In genomic region chr10:114404171-114405010, GRCh38 we compare ENCODE assay signal across 8 cellular contexts. TPM values are rescaled to one million over a fixed set of nuclear protein-coding genes. Genes with fewer than 3 reads are reported as not detected.
DNase-seq lines count a peak whose midpoint lies in the region; ATAC-seq and TF ChIP-seq lines count a peak whose summit lies in the region.

A gene with protein sequence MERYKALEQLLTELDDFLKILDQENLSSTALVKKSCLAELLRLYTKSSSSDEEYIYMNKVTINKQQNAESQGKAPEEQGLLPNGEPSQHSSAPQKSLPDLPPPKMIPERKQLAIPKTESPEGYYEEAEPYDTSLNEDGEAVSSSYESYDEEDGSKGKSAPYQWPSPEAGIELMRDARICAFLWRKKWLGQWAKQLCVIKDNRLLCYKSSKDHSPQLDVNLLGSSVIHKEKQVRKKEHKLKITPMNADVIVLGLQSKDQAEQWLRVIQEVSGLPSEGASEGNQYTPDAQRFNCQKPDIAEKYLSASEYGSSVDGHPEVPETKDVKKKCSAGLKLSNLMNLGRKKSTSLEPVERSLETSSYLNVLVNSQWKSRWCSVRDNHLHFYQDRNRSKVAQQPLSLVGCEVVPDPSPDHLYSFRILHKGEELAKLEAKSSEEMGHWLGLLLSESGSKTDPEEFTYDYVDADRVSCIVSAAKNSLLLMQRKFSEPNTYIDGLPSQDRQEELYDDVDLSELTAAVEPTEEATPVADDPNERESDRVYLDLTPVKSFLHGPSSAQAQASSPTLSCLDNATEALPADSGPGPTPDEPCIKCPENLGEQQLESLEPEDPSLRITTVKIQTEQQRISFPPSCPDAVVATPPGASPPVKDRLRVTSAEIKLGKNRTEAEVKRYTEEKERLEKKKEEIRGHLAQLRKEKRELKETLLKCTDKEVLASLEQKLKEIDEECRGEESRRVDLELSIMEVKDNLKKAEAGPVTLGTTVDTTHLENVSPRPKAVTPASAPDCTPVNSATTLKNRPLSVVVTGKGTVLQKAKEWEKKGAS (minus strand): TSS chr10:114404502. CDS start chr10:114404455, 47 bp downstream.

- H3K4me1 ChIP-seq in BLaER1 treated with 17β-estradiol and CSF1 and Interleukin-3, amounts not matched to agents 10 nM and 100 nM, result peaks cover 33 to 43% (median 39%) of the 10 kb centered on the region in 10 experiments
- H3K4me1 ChIP-seq in colonic mucosa, result no peaks in the 10 kb centered on the region
- peaks cover 20% of the 10 kb centered on the region for H3K4me1 ChIP-seq in upper lobe of right lung

- H3K36me3 ChIP-seq in BLaER1 treated with 17β-estradiol and CSF1 and Interleukin-3, amounts not matched to agents 10 nM and 100 nM, result no peaks in the 10 kb centered on the region
- H3K36me3 ChIP-seq in colonic mucosa, result no peaks in the 10 kb centered on the region
- H3K36me3 ChIP-seq in upper lobe of right lung, result no peaks in the 10 kb centered on the region

- H4K20me1 ChIP-seq in BLaER1 treated with 17β-estradiol and CSF1 and Interleukin-3, amounts not matched to agents 10 nM and 100 nM, result peaks cover 0 to 29% (median 10%) of the 10 kb centered on the region in 11 experiments; a peak in 11 of 22 replicates

- intact Hi-C loops in colonic mucosa (cut with DNase I) (no loop called here), upper lobe of right lung (cut with DNase I) (no loop called here)

- no peak for TF ChIP-seq CTCF in colonic mucosa (IDR thresholded peaks at IDR 0.05)
- TF ChIP-seq CTCF in upper lobe of right lung (IDR thresholded peaks at IDR 0.05), result no peak

- ATAC-seq in upper lobe of right lung, result peak; percentile 80
- no peak for ATAC-seq in GM21381 (IDR thresholded peaks at IDR 0.05; ENCODE audit: unreplicated experiment)

- no peak within 1 kb of the TSS for H3K27ac ChIP-seq in BLaER1 treated with 17β-estradiol and CSF1 and Interleukin-3, amounts not matched to agents 10 nM and 100 nM
- peak within 1 kb of the TSS; percentile 65 for H3K27ac ChIP-seq in colonic mucosa
- no peak within 1 kb of the TSS for H3K27ac ChIP-seq in upper lobe of right lung

- H3K27me3 ChIP-seq in BLaER1 treated with 17β-estradiol and CSF1 and Interleukin-3, amounts not matched to agents 10 nM and 100 nM, result peaks cover 59 to 75% (median 67%) of the 10 kb centered on the region in 11 experiments
- H3K27me3 ChIP-seq in colonic mucosa (peaks cover 14% of the 10 kb centered on the region), upper lobe of right lung (peaks cover 14% of the 10 kb centered on the region)

- H3K4me2 ChIP-seq in BLaER1 treated with 17β-estradiol and CSF1 and Interleukin-3, amounts not matched to agents 10 nM and 100 nM, result peak within 1 kb of the TSS; percentile 81 to 98 (median 92)

- DNase-seq in HK-2 (ENCODE audit: unreplicated experiment), result peak; percentile 67
- DNase-seq in colonic mucosa, result peak; percentile 71
- peak; percentile 86 for DNase-seq in mesenteric fat pad (ENCODE audit: low spot score)
- DNase-seq in upper lobe of right lung, result no peak
- DNase-seq in NCI-H2227 (lab: John Stamatoyannopoulos, UW; ENCODE audit: unreplicated experiment), result no peak
- no peak for DNase-seq in NCI-H2171 treated with DMSO at 0.1 percent for 48 hours (lab: John Stamatoyannopoulos, UW)

- H3K9ac ChIP-seq in BLaER1 treated with 17β-estradiol and CSF1 and Interleukin-3, amounts not matched to agents 10 nM and 100 nM, result peak within 1 kb of the TSS in 7 of 11 experiments; percentile 3 to 35 (median 14); a peak in 8 of 22 replicates
- peak within 1 kb of the TSS; percentile 62 to 81 for H3K9ac ChIP-seq in colonic mucosa (ENCODE audit: low read depth in 2 of 2, low read length in 2 of 2)

- H3K4me3 ChIP-seq in BLaER1 treated with 17β-estradiol and CSF1 and Interleukin-3, amounts not matched to agents 10 nM and 100 nM, result peak within 1 kb of the TSS; percentile 46 to 67 (median 54)
- H3K4me3 ChIP-seq in colonic mucosa, result peak within 1 kb of the TSS; percentile 55
- H3K4me3 ChIP-seq in upper lobe of right lung, result peak within 1 kb of the TSS; percentile 48

- peaks cover 0 to 9% (median 0%) of the 10 kb centered on the region in 11 experiments; a peak in 1 of 22 replicates for H3K9me3 ChIP-seq in BLaER1 treated with 17β-estradiol and CSF1 and Interleukin-3, amounts not matched to agents 10 nM and 100 nM (replicated peaks in 1 of 11)
- H3K9me3 ChIP-seq in colonic mucosa, result no peaks in the 10 kb centered on the region
- H3K9me3 ChIP-seq in upper lobe of right lung, result no peaks in the 10 kb centered on the region

RNA-seq across cellular contexts. Expression of the gene that starts here (rescaled TPM):
- total RNA-seq in colonic mucosa (10 to 100 TPM in 1 of 2 donors, 1 to 10 TPM in 1; 7.9 to 13.7 TPM), mesenteric fat pad (3.9 TPM), upper lobe of right lung (10.1 TPM)

Comparison
In these comparisons a context has a peak if more than half of its experiments do, and no peak if none do; other contexts are left out.
1. DNase-seq: peak in HK-2 (single experiment), colonic mucosa (single experiment) and mesenteric fat pad (single experiment); none in upper lobe of right lung (single experiment), NCI-H2227 (single experiment) and NCI-H2171 treated with DMSO at 0.1 percent for 48 hours (single experiment).
2. Peak in every context shown above with its lines, with median percentiles within 50 percentile points of each other: H3K4me3 ChIP-seq.